Comparison of ENCODE assay signal across 8 cellular contexts in genomic region chr19:50315773-50316448, GRCh38. TPM values are rescaled to one million over a fixed set of nuclear protein-coding genes. Genes with fewer than 3 reads are reported as not detected.
DNase-seq lines count a peak whose midpoint lies in the region; ATAC-seq and TF ChIP-seq lines count a peak whose summit lies in the region.

No MANE protein-coding gene starts in this region.

- no peak for TF ChIP-seq CTCF in osteocyte (IDR thresholded peaks at IDR 0.05)
- TF ChIP-seq CTCF in ascending aorta (IDR thresholded peaks at IDR 0.05) = no peak

- H3K27me3 Mint-ChIP-seq in osteocyte (ENCODE audit: unreplicated experiment) = peaks cover 33% of the 10 kb centered on the region

- H3K4me3 ChIP-seq in ascending aorta = no peak overlapping the region

- peak overlapping the region in 1 of 2 donors; percentile 55 for H3K27ac Mint-ChIP-seq in activated naive CD4-positive, alpha-beta T cell treated with anti-CD3 and anti-CD28 coated beads, Interleukin-2, amount 50 U/mL, for 72 hours
- H3K27ac Mint-ChIP-seq in osteocyte (ENCODE audit: unreplicated experiment) = no peak overlapping the region

- H3K4me3 Mint-ChIP-seq in osteocyte (ENCODE audit: unreplicated experiment) = peak overlapping the region; percentile 35

- H3K4me1 Mint-ChIP-seq in osteocyte (ENCODE audit: unreplicated experiment) = peaks cover 4% of the 10 kb centered on the region

- peaks cover 11 to 15% of the 10 kb centered on the region in 2 donors for H3K36me3 Mint-ChIP-seq in activated naive CD4-positive, alpha-beta T cell treated with anti-CD3 and anti-CD28 coated beads, Interleukin-2, amount 50 U/mL, for 72 hours
- H3K36me3 Mint-ChIP-seq in osteocyte (ENCODE audit: unreplicated experiment) = no peaks in the 10 kb centered on the region

- DNase-seq in NCI-H345 (lab: John Stamatoyannopoulos, UW) (peak; percentile 40), NCI-H345 treated with DMSO at 0.1 percent for 48 hours (lab: John Stamatoyannopoulos, UW; ENCODE audit: unreplicated experiment) (no peak), NCI-H1436 (lab: John Stamatoyannopoulos, UW) (peak; percentile 81), osteocyte (ENCODE audit: extremely low spot score, unreplicated experiment) (no peak), ascending aorta (ENCODE audit: low spot score in 2 of 2) (no peak)
- DNase-seq in activated naive CD4-positive, alpha-beta T cell treated with anti-CD3 and anti-CD28 coated beads, Interleukin-2, amount 50 U/mL, for 72 hours (ENCODE audit: low spot score in 2 of 2) = no peak

- H3K9me3 ChIP-seq in ascending aorta = no peaks in the 10 kb centered on the region

- intact Hi-C loops in ascending aorta (cut with DNase I) = no loop called here

- H3K9me3 Mint-ChIP-seq in activated naive CD4-positive, alpha-beta T cell treated with anti-CD3 and anti-CD28 coated beads, Interleukin-2, amount 50 U/mL, for 72 hours = peaks cover 0 to 4% of the 10 kb centered on the region in 2 donors
- no peaks in the 10 kb centered on the region for H3K9me3 Mint-ChIP-seq in osteocyte (ENCODE audit: unreplicated experiment)

- no peak overlapping the region for H3K27ac ChIP-seq in ascending aorta

- peak; percentile 75 to 82 for ATAC-seq in activated naive CD4-positive, alpha-beta T cell treated with anti-CD3 and anti-CD28 coated beads, Interleukin-2, amount 50 U/mL, for 72 hours
- ATAC-seq in GM19455 (IDR thresholded peaks at IDR 0.05; ENCODE audit: unreplicated experiment) (no peak), HG03439 (IDR thresholded peaks at IDR 0.05; ENCODE audit: unreplicated experiment) (no peak)

- no peaks in the 10 kb centered on the region for H3K4me1 ChIP-seq in ascending aorta

- H3K36me3 ChIP-seq in ascending aorta = no peaks in the 10 kb centered on the region

- peaks cover 12% of the 10 kb centered on the region for H3K27me3 ChIP-seq in ascending aorta

RNA-seq across cellular contexts. Expression of gene KCNC3, which starts 13.3 kb away (rescaled TPM):
- 10 to 100 TPM in 1 of 2 donors, 1 to 10 TPM in 1; 5.1 to 24.1 TPM for total RNA-seq in activated naive CD4-positive, alpha-beta T cell treated with anti-CD3 and anti-CD28 coated beads, Interleukin-2, amount 50 U/mL, for 72 hours
- 1.1 and 1.2 TPM in 2 replicates for total RNA-seq in osteocyte
- total RNA-seq in ascending aorta = 3.8 TPM

RNA-seq across cellular contexts. Expression of gene NAPSA, which starts 49.5 kb away (rescaled TPM):
- 100 to 1,000 TPM in 1 of 2 donors, 10 to 100 TPM in 1; 90.8 to 166 TPM for total RNA-seq in activated naive CD4-positive, alpha-beta T cell treated with anti-CD3 and anti-CD28 coated beads, Interleukin-2, amount 50 U/mL, for 72 hours
- total RNA-seq in osteocyte = 0.16 and 1.3 TPM in 2 replicates
- total RNA-seq in ascending aorta = 1.6 TPM

Comparison
In these comparisons a context has a peak if more than half of its experiments do, and no peak if none do; other contexts are left out.
1. DNase-seq: peak in NCI-H345 (single experiment) and NCI-H1436 (single experiment); none in NCI-H345 treated with DMSO at 0.1 percent for 48 hours (single experiment), activated naive CD4-positive, alpha-beta T cell treated with anti-CD3 and anti-CD28 coated beads, Interleukin-2, amount 50 U/mL, for 72 hours (0 of 2), osteocyte (single experiment) and ascending aorta (0 of 2).
2. ATAC-seq: peak in activated naive CD4-positive, alpha-beta T cell treated with anti-CD3 and anti-CD28 coated beads, Interleukin-2, amount 50 U/mL, for 72 hours (2 of 2); none in GM19455 (single experiment) and HG03439 (single experiment).
3. RNA of gene NAPSA, which starts 49.5 kb away (total RNA-seq): 90.8 to 166 TPM in activated naive CD4-positive, alpha-beta T cell treated with anti-CD3 and anti-CD28 coated beads, Interleukin-2, amount 50 U/mL, for 72 hours; 1.6 TPM in ascending aorta (single experiment) and 0.16 to 1.3 TPM in osteocyte; every median in the first group is over 10 times any median in the second.